Comparison of ENCODE assay signal across 18 cellular contexts in the genomic region with DNA sequence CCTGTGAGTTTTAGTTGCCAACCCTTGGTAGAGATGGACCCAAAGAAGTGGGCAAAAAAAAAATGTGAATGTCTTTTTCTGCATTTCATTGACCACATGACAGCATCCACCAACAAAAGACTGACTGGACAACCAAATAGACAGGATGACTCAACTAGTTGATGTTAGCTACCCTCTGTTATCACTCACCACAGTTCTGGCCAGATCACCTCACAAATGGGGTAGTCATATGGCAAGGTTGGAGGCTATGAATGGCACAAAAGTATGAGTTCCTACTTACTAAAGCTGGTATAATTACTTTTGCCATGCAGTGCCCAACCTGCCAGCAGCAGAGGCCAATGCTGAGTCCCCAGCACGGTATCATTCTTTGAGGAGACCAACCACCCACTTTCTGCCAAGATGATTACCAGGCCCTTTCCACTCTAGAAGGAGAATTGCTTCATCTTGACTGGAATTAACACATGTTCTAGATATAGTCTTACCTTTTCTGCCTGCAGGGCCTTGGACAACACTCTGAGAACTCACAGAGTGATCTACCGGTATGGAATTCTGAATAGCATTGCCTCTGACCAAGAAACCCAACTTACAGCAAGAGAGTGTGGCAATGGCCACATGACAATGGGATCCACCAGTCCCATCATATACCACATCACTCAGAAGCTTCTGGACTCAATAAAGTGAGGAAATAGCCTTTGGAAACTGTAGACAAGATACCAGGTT. TPM values are rescaled to one million over a fixed set of nuclear protein-coding genes. Genes with fewer than 3 reads are reported as not detected.
"Had no signal": no experiment of that assay in that cellular context is flagged by ENCODE, and none has a peak within 500 bp of the region (broad histone marks: within the 10 kb centered on the region; RNA-seq: fewer than 3 reads in every experiment).

No MANE protein-coding gene starts in this region.

- H3K27ac ChIP-seq: ascending aorta, dorsolateral prefrontal cortex, gastrocnemius medialis, heart right ventricle, stomach, thoracic aorta had no signal

- H3K4me1 Mint-ChIP-seq: activated naive CD8-positive, alpha-beta T cell treated with anti-CD3 and anti-CD28 coated beads, Interleukin-2, amount 10 ng/mL, durations not matched to agents 7 days and 5 days; mesothelial cell of epicardium; T-helper 17 cell had no signal

- H3K9me3 Mint-ChIP-seq: activated T-cell treated with anti-CD3 and anti-CD28 coated beads, Interleukin-2, amount 50 U/mL, for 4 hours had no signal

- H3K27ac Mint-ChIP-seq: activated naive CD8-positive, alpha-beta T cell treated with anti-CD3 and anti-CD28 coated beads, Interleukin-2, amount 10 ng/mL, durations not matched to agents 7 days and 5 days; mesothelial cell of epicardium; T-helper 17 cell had no signal

- H3K9me3 ChIP-seq: ascending aorta, gastrocnemius medialis, heart right ventricle, stomach, thoracic aorta had no signal

- H3K4me3 Mint-ChIP-seq: activated naive CD8-positive, alpha-beta T cell treated with anti-CD3 and anti-CD28 coated beads, Interleukin-2, amount 10 ng/mL, durations not matched to agents 7 days and 5 days; activated T-cell treated with anti-CD3 and anti-CD28 coated beads, Interleukin-2, amount 50 U/mL, for 4 hours; mesothelial cell of epicardium; T-helper 17 cell had no signal

- H3K36me3 Mint-ChIP-seq: activated naive CD8-positive, alpha-beta T cell treated with anti-CD3 and anti-CD28 coated beads, Interleukin-2, amount 10 ng/mL, durations not matched to agents 7 days and 5 days; mesothelial cell of epicardium had no signal

- FAIRE-seq: endometrium, urothelium cell line had no signal

- H3K36me3 ChIP-seq: ascending aorta, gastrocnemius medialis, heart right ventricle, stomach, thoracic aorta had no signal

- H3K27me3 ChIP-seq: ascending aorta, gastrocnemius medialis had no signal

- H3K4me3 ChIP-seq: ascending aorta, dorsolateral prefrontal cortex, gastrocnemius medialis, heart right ventricle, stomach, thoracic aorta had no signal

- DNase-seq: activated CD4-positive, alpha-beta T cell treated with anti-CD3 and anti-CD28 coated beads, Interleukin-2, amount 50 U/mL, for 4 hours; activated CD4-positive, CD25-positive, alpha-beta regulatory T cell treated with anti-CD3 and anti-CD28 coated beads, Interleukin-2, amount 50 U/mL, for 72 hours; activated gamma-delta T cell treated with Interleukin-2 at 50 U/mL for 16 hours; activated naive CD8-positive, alpha-beta T cell treated with anti-CD3 and anti-CD28 coated beads, Interleukin-2, amount 10 ng/mL, durations not matched to agents 7 days and 5 days; activated T-cell treated with anti-CD3 and anti-CD28 coated beads, Interleukin-2, amount 50 U/mL, for 4 hours; dorsolateral prefrontal cortex; gastrocnemius medialis; heart right ventricle; retina; stimulated activated CD4-positive, alpha-beta T cell treated with anti-CD3 and anti-CD28 coated beads, Interleukin-15, amount 100 ng/mL, for 24 hours; stimulated activated CD4-positive, alpha-beta T cell treated with anti-CD3 and anti-CD28 coated beads, Interleukin-4, amount 100 ng/mL, for 24 hours; stomach; T-helper 17 cell had no signal

- H3K4me1 ChIP-seq: ascending aorta, gastrocnemius medialis, heart right ventricle, stomach had no signal

- ATAC-seq: activated T-cell treated with anti-CD3 and anti-CD28 coated beads, Interleukin-2, amount 50 U/mL, for 4 hours; gastrocnemius medialis; heart right ventricle; T-helper 17 cell had no signal

RNA-seq across cellular contexts. Expression of gene TCF7L1, which starts 20.1 kb away (rescaled TPM):
- total RNA-seq: activated naive CD8-positive, alpha-beta T cell treated with anti-CD3 and anti-CD28 coated beads, Interleukin-2, amount 10 ng/mL, durations not matched to agents 7 days and 5 days had no signal
